In genomic region chr2:23699526-23699925, GRCh38 we compare ENCODE assay signal across 15 cellular contexts.
"Had no signal": no experiment of that assay in that cellular context is flagged by ENCODE, and none has a peak within 500 bp of the region (broad histone marks: within the 10 kb centered on the region; RNA-seq: fewer than 3 reads in every experiment).

No MANE protein-coding gene starts in this region.

- H2AFZ ChIP-seq: neural progenitor cell had no signal

- H3K4me1 ChIP-seq: body of pancreas, neural progenitor cell, thyroid gland had no signal

- H3K9ac ChIP-seq: neural progenitor cell had no signal

- H3K27me3 Mint-ChIP-seq: activated CD8-positive, alpha-beta T cell treated with anti-CD3 and anti-CD28 coated beads for 36 hours; activated naive CD8-positive, alpha-beta T cell treated with anti-CD3 and anti-CD28 coated beads for 36 hours; T-helper 17 cell had no signal

- H3K27ac Mint-ChIP-seq: activated CD8-positive, alpha-beta T cell treated with anti-CD3 and anti-CD28 coated beads for 36 hours; activated naive CD8-positive, alpha-beta T cell treated with anti-CD3 and anti-CD28 coated beads for 36 hours; neural progenitor cell had no signal

- H3K9me3 Mint-ChIP-seq: activated CD8-positive, alpha-beta T cell treated with anti-CD3 and anti-CD28 coated beads for 36 hours; activated naive CD8-positive, alpha-beta T cell treated with anti-CD3 and anti-CD28 coated beads for 36 hours had no signal

- H3K4me2 ChIP-seq: neural progenitor cell had no signal

- H3K27ac ChIP-seq: body of pancreas, left ventricle myocardium inferior, neural progenitor cell, ovary, thyroid gland had no signal

- H3K27me3 ChIP-seq: body of pancreas, neural progenitor cell, ovary, thyroid gland had no signal

- DNase-seq: activated CD4-positive, alpha-beta T cell treated with anti-CD3 and anti-CD28 coated beads for 4 hours; activated CD8-positive, alpha-beta T cell treated with anti-CD3 and anti-CD28 coated beads for 36 hours; activated gamma-delta T cell; activated naive CD8-positive, alpha-beta T cell treated with anti-CD3 and anti-CD28 coated beads for 36 hours; activated T-cell treated with anti-CD3 and anti-CD28 coated beads, Interleukin-2, amount 50 U/mL, for 48 hours; body of pancreas; dermis blood vessel endothelial cell; hippocampal formation; left ventricle myocardium inferior; ovary; stimulated activated CD4-positive, alpha-beta T cell treated with anti-CD3 and anti-CD28 coated beads, Interleukin-1b, Interleukin-23, amount 100 ng/mL, for 48 hours; T-helper 17 cell; thyroid gland had no signal

- H3K9me3 ChIP-seq: body of pancreas, left ventricle myocardium inferior, ovary, thyroid gland had no signal

- H3K4me3 Mint-ChIP-seq: activated CD8-positive, alpha-beta T cell treated with anti-CD3 and anti-CD28 coated beads for 36 hours; activated naive CD8-positive, alpha-beta T cell treated with anti-CD3 and anti-CD28 coated beads for 36 hours; neural progenitor cell; T-helper 17 cell had no signal

- H3K4me1 Mint-ChIP-seq: activated naive CD8-positive, alpha-beta T cell treated with anti-CD3 and anti-CD28 coated beads for 36 hours had no signal

- H3K36me3 ChIP-seq: neural progenitor cell, ovary, thyroid gland had no signal

- H3K4me3 ChIP-seq: body of pancreas, left ventricle myocardium inferior, neural progenitor cell, ovary, thyroid gland had no signal

- ATAC-seq: activated CD8-positive, alpha-beta T cell treated with anti-CD3 and anti-CD28 coated beads for 36 hours; body of pancreas; sciatic nerve; T-helper 17 cell had no signal
